In genomic region chr18:13137939-13138821, GRCh38 we compare ENCODE assay signal across 9 cellular contexts.
DNase-seq lines count a peak whose midpoint lies in the region; ATAC-seq and TF ChIP-seq lines count a peak whose summit lies in the region.
"Had no signal": no experiment of that assay in that cellular context is flagged by ENCODE, and none has a peak within 500 bp of the region (broad histone marks: within the 10 kb centered on the region; RNA-seq: fewer than 3 reads in every experiment).

No MANE protein-coding gene starts in this region.

- peaks cover 53% of the 10 kb centered on the region for H3K4me1 ChIP-seq in BLaER1
- H3K4me1 ChIP-seq in naive thymus-derived CD4-positive, alpha-beta T cell (ENCODE audit: control insufficient read depth in 2 of 2, insufficient read depth in 2 of 2, low read length in 2 of 2) = peaks cover 0 to 7% of the 10 kb centered on the region in 2 donors
- peaks cover 0 to 23% (median 9%) of the 10 kb centered on the region in 4 donors for H3K4me1 ChIP-seq in tibial artery

- H3K9me3 ChIP-seq in BLaER1 = peaks cover 24% of the 10 kb centered on the region
- peaks cover 0 to 2% (median 0%) of the 10 kb centered on the region in 3 experiments for H3K9me3 ChIP-seq in naive thymus-derived CD4-positive, alpha-beta T cell (ENCODE audit: control insufficient read depth in 2 of 3, low read length in 3 of 3)
- H3K9me3 ChIP-seq in tibial artery = no peaks in the 10 kb centered on the region

- POLR2A ChIA-PET in naive thymus-derived CD4-positive, alpha-beta T cell (lab: Charles Lee) = interaction anchor here (0.6 to 2.2 kb wide), 10 partner anchors 8 to 1288 kb away, joined by 3 to 12 read pairs (median 6); partner anchors contain the start of genes AFG3L2, CEP192, CHMP1B and SEH1L

- CTCF ChIA-PET in naive thymus-derived CD4-positive, alpha-beta T cell (lab: Charles Lee) = interaction anchor here (0.6 kb wide), 1 partner anchor 21 kb away, joined by 4 read pairs; no protein-coding TSS in a partner anchor

- H3K9ac ChIP-seq in BLaER1 = peak overlapping the region; percentile 84

- DNase-seq in KBM-7 (peak; percentile 96), tibial artery (peak; percentile 75), endothelial cell (ENCODE audit: low spot score) (no peak)
- peak; percentile 44 for DNase-seq in activated CD4-positive, CD25-positive, alpha-beta regulatory T cell treated with anti-CD3 and anti-CD28 coated beads, Interleukin-2, amount 50 U/mL, for 16 hours (ENCODE audit: low read depth, low spot score)
- peak; percentile 56 for DNase-seq in effector CD4-positive, alpha-beta T cell
- DNase-seq in naive thymus-derived CD4-positive, alpha-beta T cell = peak; percentile 26 to 86 (median 77)

- intact Hi-C loops in naive thymus-derived CD4-positive, alpha-beta T cell (cut with micrococcal nuclease) = loop anchor here (1.0 to 10.0 kb wide), 18 partner anchors 21 to 1287 kb away; partner anchors contain the start of genes AFG3L2 (in 2 of the 2), CEP192 (in 2 of the 2), CEP76 (in 2 of the 2) and PSMG2 (in 2 of the 2)
- intact Hi-C loops in tibial artery (cut with DNase I; ENCODE audit: low total_unique reads) = no loop called here

- peak overlapping the region; percentile 92 to 100 (median 99) for H3K4me3 Mint-ChIP-seq in naive thymus-derived CD4-positive, alpha-beta T cell
- no peak overlapping the region for H3K4me3 Mint-ChIP-seq in endothelial cell (ENCODE audit: unreplicated experiment)

- H3K27ac ChIP-seq in BLaER1 (peak overlapping the region; percentile 91), tibial artery (peak overlapping the region; percentile 61 to 64)
- peak overlapping the region; percentile 75 for H3K27ac ChIP-seq in naive thymus-derived CD4-positive, alpha-beta T cell (ENCODE audit: low read depth, low read length)
- H3K27ac ChIP-seq: epithelial cell of prostate had no signal

- peaks cover 0 to 22% (median 0%) of the 10 kb centered on the region in 5 donors for H3K27me3 Mint-ChIP-seq in naive thymus-derived CD4-positive, alpha-beta T cell
- peaks cover 18% of the 10 kb centered on the region for H3K27me3 Mint-ChIP-seq in endothelial cell (ENCODE audit: unreplicated experiment)

- peaks cover 12 to 32% (median 28%) of the 10 kb centered on the region in 7 donors for H3K4me1 Mint-ChIP-seq in naive thymus-derived CD4-positive, alpha-beta T cell
- H3K4me1 Mint-ChIP-seq in endothelial cell (ENCODE audit: unreplicated experiment) = peaks cover 2% of the 10 kb centered on the region

- no peaks in the 10 kb centered on the region for H4K20me1 ChIP-seq in BLaER1

- H3K27ac Mint-ChIP-seq in naive thymus-derived CD4-positive, alpha-beta T cell = peak overlapping the region; percentile 93 to 98 (median 97)
- H3K27ac Mint-ChIP-seq in endothelial cell (ENCODE audit: unreplicated experiment) = no peak overlapping the region

- TF ChIP-seq CTCF in tibial artery (IDR thresholded peaks at IDR 0.05) (no peak), endothelial cell (IDR thresholded peaks at IDR 0.05; ENCODE audit: unreplicated experiment) (no peak)

- H3K36me3 Mint-ChIP-seq in naive thymus-derived CD4-positive, alpha-beta T cell = peaks cover 0 to 7% (median 2%) of the 10 kb centered on the region in 5 donors
- peaks cover 12% of the 10 kb centered on the region for H3K36me3 Mint-ChIP-seq in endothelial cell (ENCODE audit: low read depth, unreplicated experiment)

- H3K4me2 ChIP-seq in BLaER1 = peak overlapping the region; percentile 99

- H3K4me3 ChIP-seq in BLaER1 (peak overlapping the region; percentile 77), tibial artery (peak overlapping the region; percentile 50 to 61)
- peak overlapping the region; percentile 83 for H3K4me3 ChIP-seq in naive thymus-derived CD4-positive, alpha-beta T cell (ENCODE audit: low read length)

- H3K9me3 Mint-ChIP-seq in naive thymus-derived CD4-positive, alpha-beta T cell = peaks cover 0 to 6% (median 1%) of the 10 kb centered on the region in 11 donors
- no peaks in the 10 kb centered on the region for H3K9me3 Mint-ChIP-seq in endothelial cell (ENCODE audit: unreplicated experiment)

- H3K27me3 ChIP-seq in BLaER1 (peaks cover 15% of the 10 kb centered on the region; the same call in 1 of the 2 replicates), tibial artery (no peaks in the 10 kb centered on the region)
- H3K27me3 ChIP-seq in naive thymus-derived CD4-positive, alpha-beta T cell (ENCODE audit: control insufficient read depth in 2 of 2, insufficient read depth in 2 of 2, low read length in 2 of 2) = no peaks in the 10 kb centered on the region

- in situ Hi-C loops in KBM-7 (cut with MboI; ENCODE audit: low pct_unique_long_range_greater_than_20kb, low sequenced_read_pairs) = no loop called here

- peak; percentile 65 for ATAC-seq in GM19452 (IDR thresholded peaks at IDR 0.05; ENCODE audit: unreplicated experiment)
- ATAC-seq in naive thymus-derived CD4-positive, alpha-beta T cell = peak; percentile 94

- H3K36me3 ChIP-seq in BLaER1 (no peaks in the 10 kb centered on the region), tibial artery (no peaks in the 10 kb centered on the region)
- no peaks in the 10 kb centered on the region for H3K36me3 ChIP-seq in naive thymus-derived CD4-positive, alpha-beta T cell (ENCODE audit: control insufficient read depth in 2 of 3, insufficient read depth in 3 of 3, low read length in 3 of 3)
